Comparison of ENCODE assay signal across 21 cellular contexts in genomic region chr10:70137135-70137534, GRCh38.
"Had no signal": no experiment of that assay in that cellular context is flagged by ENCODE, and none has a peak within 500 bp of the region (broad histone marks: within the 10 kb centered on the region; RNA-seq: fewer than 3 reads in every experiment).

No MANE protein-coding gene starts in this region.

- H3K27ac ChIP-seq: prostate gland, thyroid gland, uterus had no signal

- H3K4me3 Mint-ChIP-seq: activated B cell treated with CpG ODN at 0.5 μM for 24 hours; activated CD4-positive, alpha-beta T cell treated with anti-CD3 and anti-CD28 coated beads, Interleukin-2, amount 10 ng/mL, durations not matched to agents 24 days and 14 days; activated CD8-positive, alpha-beta T cell treated with anti-CD3 and anti-CD28 coated beads, Interleukin-2, amount 10 ng/mL, durations not matched to agents 7 days and 5 days; activated naive CD4-positive, alpha-beta T cell treated with anti-CD3 and anti-CD28 coated beads, Interleukin-2, amount 10 ng/mL, durations not matched to agents 7 days and 5 days; activated naive CD8-positive, alpha-beta T cell treated with anti-CD3 and anti-CD28 coated beads, Interleukin-2, amount 50 U/mL, for 24 hours; activated T-cell treated with anti-CD3 and anti-CD28 coated beads, Interleukin-2, amount 50 U/mL, for 4 hours; central memory CD8-positive, alpha-beta T cell; naive thymus-derived CD8-positive, alpha-beta T cell had no signal

- H3K4me1 ChIP-seq: prostate gland had no signal

- DNase-seq: activated B cell treated with CpG ODN at 0.5 μM for 24 hours; activated CD4-positive, alpha-beta T cell treated with anti-CD3 and anti-CD28 coated beads, Interleukin-2, amount 10 ng/mL, durations not matched to agents 24 days and 14 days; activated CD8-positive, alpha-beta T cell treated with anti-CD3 and anti-CD28 coated beads, Interleukin-2, amount 10 ng/mL, durations not matched to agents 7 days and 5 days; activated effector memory CD4-positive, alpha-beta T cell treated with Interleukin-2 at 50 U/mL for 16 hours; activated naive CD4-positive, alpha-beta T cell treated with anti-CD3 and anti-CD28 coated beads, Interleukin-2, amount 10 ng/mL, durations not matched to agents 7 days and 5 days; activated naive CD8-positive, alpha-beta T cell treated with anti-CD3 and anti-CD28 coated beads, Interleukin-2, amount 50 U/mL, for 24 hours; activated T-cell treated with anti-CD3 and anti-CD28 coated beads, Interleukin-2, amount 50 U/mL, for 4 hours; anterior cingulate cortex; cortex of kidney; left cardiac atrium; mesendoderm; naive thymus-derived CD8-positive, alpha-beta T cell; right cardiac atrium; stimulated activated CD4-positive, alpha-beta T cell treated with anti-CD3 and anti-CD28 coated beads, Interleukin-15, amount 100 ng/mL, for 24 hours; stimulated activated CD4-positive, alpha-beta T cell treated with anti-CD3 and anti-CD28 coated beads, Interleukin-4, amount 100 ng/mL, for 1 hour; T-helper 2 cell; thyroid gland had no signal

- H3K27me3 Mint-ChIP-seq: activated B cell treated with CpG ODN at 0.5 μM for 24 hours; activated naive CD8-positive, alpha-beta T cell treated with anti-CD3 and anti-CD28 coated beads, Interleukin-2, amount 50 U/mL, for 24 hours; central memory CD8-positive, alpha-beta T cell had no signal

- H3K27me3 ChIP-seq: thyroid gland, uterus had no signal

- H3K36me3 ChIP-seq: prostate gland, uterus had no signal

- H3K4me3 ChIP-seq: prostate gland, thyroid gland, uterus had no signal

- H3K9me3 ChIP-seq: prostate gland, thyroid gland, uterus had no signal

- H3K27ac Mint-ChIP-seq: activated B cell treated with CpG ODN at 0.5 μM for 24 hours; activated CD4-positive, alpha-beta T cell treated with anti-CD3 and anti-CD28 coated beads, Interleukin-2, amount 10 ng/mL, durations not matched to agents 24 days and 14 days; activated naive CD4-positive, alpha-beta T cell treated with anti-CD3 and anti-CD28 coated beads, Interleukin-2, amount 10 ng/mL, durations not matched to agents 7 days and 5 days; activated naive CD8-positive, alpha-beta T cell treated with anti-CD3 and anti-CD28 coated beads, Interleukin-2, amount 50 U/mL, for 24 hours; brain had no signal

- ATAC-seq: activated CD8-positive, alpha-beta T cell treated with anti-CD3 and anti-CD28 coated beads, Interleukin-2, amount 10 ng/mL, durations not matched to agents 7 days and 5 days; activated naive CD8-positive, alpha-beta T cell treated with anti-CD3 and anti-CD28 coated beads, Interleukin-2, amount 50 U/mL, for 24 hours; activated T-cell treated with anti-CD3 and anti-CD28 coated beads, Interleukin-2, amount 50 U/mL, for 4 hours; left cardiac atrium; naive thymus-derived CD8-positive, alpha-beta T cell; right cardiac atrium had no signal

- H3K9me3 Mint-ChIP-seq: activated B cell treated with CpG ODN at 0.5 μM for 24 hours; activated CD4-positive, alpha-beta T cell treated with anti-CD3 and anti-CD28 coated beads, Interleukin-2, amount 10 ng/mL, durations not matched to agents 24 days and 14 days; activated naive CD4-positive, alpha-beta T cell treated with anti-CD3 and anti-CD28 coated beads, Interleukin-2, amount 10 ng/mL, durations not matched to agents 7 days and 5 days; activated naive CD8-positive, alpha-beta T cell treated with anti-CD3 and anti-CD28 coated beads, Interleukin-2, amount 50 U/mL, for 24 hours; activated T-cell treated with anti-CD3 and anti-CD28 coated beads, Interleukin-2, amount 50 U/mL, for 4 hours; central memory CD8-positive, alpha-beta T cell; naive thymus-derived CD8-positive, alpha-beta T cell had no signal
